ENCODE assay signal across 10 cellular contexts in the genomic region with DNA sequence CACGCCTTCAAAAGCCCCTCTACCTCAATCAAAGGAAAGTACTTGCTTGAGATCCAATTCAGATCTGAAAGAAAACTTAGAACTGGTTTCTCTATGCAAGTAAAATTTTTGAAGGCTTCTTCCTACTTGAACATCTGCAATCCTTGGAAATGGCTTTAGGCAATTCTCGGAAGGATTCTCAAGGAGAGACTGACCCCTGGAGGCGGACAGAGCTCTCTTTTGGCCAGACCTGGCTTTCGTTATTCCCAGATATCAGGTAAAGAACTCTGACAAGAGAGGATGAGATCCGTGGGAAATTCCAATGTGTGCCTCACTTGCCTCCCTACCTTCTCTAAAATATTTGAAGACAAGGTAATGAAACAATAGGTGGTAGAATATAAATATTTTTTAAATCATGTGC.
DNase-seq lines count a peak whose midpoint lies in the region; ATAC-seq and TF ChIP-seq lines count a peak whose summit lies in the region.
"Had no signal": no experiment of that assay in that cellular context is flagged by ENCODE, and none has a peak within 500 bp of the region (broad histone marks: within the 10 kb centered on the region; RNA-seq: fewer than 3 reads in every experiment).

No MANE protein-coding gene starts in this region.

- TF ChIP-seq EP300 in upper lobe of left lung (IDR thresholded peaks at IDR 0.05) = no peak

- intact Hi-C loops in gastrocnemius medialis (cut with DNase I; ENCODE audit: low total_unique reads) = no loop called here
- intact Hi-C loops in prostate gland (cut with DNase I) = loop anchor here (2.0 kb wide), 1 partner anchor 842 kb away; no protein-coding TSS in a partner anchor

- H3K9me3 ChIP-seq in gastrocnemius medialis (no peaks in the 10 kb centered on the region), prostate gland (no peaks in the 10 kb centered on the region), upper lobe of left lung (no peaks in the 10 kb centered on the region)

- in situ Hi-C loops in gastrocnemius medialis (cut with MboI; ENCODE audit: low sequenced_read_pairs in 4 of 4) = no loop called here

- 12% methylated on average over 5 of the region's 5 CpGs for WGBS in prostate gland
- 19 to 34% methylated on average over 5 of the region's 5 CpGs for whole genome bisulfite sequencing in upper lobe of left lung, 2 donors

- H3K27ac ChIP-seq in gastrocnemius medialis (no peak overlapping the region), prostate gland (no peak overlapping the region), upper lobe of left lung (no peak overlapping the region)

- ATAC-seq in gastrocnemius medialis = no peak
- ATAC-seq in HG03139 (IDR thresholded peaks at IDR 0.05; ENCODE audit: unreplicated experiment) = no peak
- ATAC-seq in upper lobe of left lung (ENCODE audit: low FRiP score in 2 of 2) = no peak
- ATAC-seq: T-cell had no signal

- H3K27me3 ChIP-seq in gastrocnemius medialis = no peaks in the 10 kb centered on the region
- H3K27me3 ChIP-seq in prostate gland (replicated peaks; ENCODE audit: insufficient read depth) = no peaks in the 10 kb centered on the region
- H3K27me3 ChIP-seq in upper lobe of left lung = no peaks in the 10 kb centered on the region

- H3K4me1 ChIP-seq in gastrocnemius medialis (no peaks in the 10 kb centered on the region), prostate gland (replicated peaks) (no peaks in the 10 kb centered on the region), upper lobe of left lung (no peaks in the 10 kb centered on the region)

- no peak for TF ChIP-seq POLR2A in gastrocnemius medialis (IDR thresholded peaks at IDR 0.05)
- no peak for TF ChIP-seq POLR2A in prostate gland (IDR thresholded peaks at IDR 0.05)
- no peak for TF ChIP-seq POLR2A in upper lobe of left lung (IDR thresholded peaks at IDR 0.05)

- TF ChIP-seq CTCF in fibroblast of villous mesenchyme (IDR thresholded peaks at IDR 0.05; ENCODE audit: insufficient read depth, low read depth, low read length) = peak; percentile 59
- TF ChIP-seq CTCF in gastrocnemius medialis (IDR thresholded peaks at IDR 0.05 in 4 of 5, conservative IDR thresholded peaks at IDR 0.05 in 1 of 5) = peak in 3 of 5 experiments; percentile 18 to 49 (median 37)
- TF ChIP-seq CTCF in prostate gland (IDR thresholded peaks at IDR 0.05) = no peak
- TF ChIP-seq CTCF in upper lobe of left lung (IDR thresholded peaks at IDR 0.05) = no peak

- H3K36me3 ChIP-seq in gastrocnemius medialis (no peaks in the 10 kb centered on the region), prostate gland (no peaks in the 10 kb centered on the region), upper lobe of left lung (no peaks in the 10 kb centered on the region)

- peak; percentile 53 for DNase-seq in DMS 273 (lab: John Stamatoyannopoulos, UW; ENCODE audit: unreplicated experiment)
- DNase-seq in DMS 273 treated with DMSO at 0.1 percent for 48 hours (lab: John Stamatoyannopoulos, UW) = no peak
- peak; percentile 4 for DNase-seq in NCI-H82 treated with DMSO at 0.1 percent for 48 hours (lab: John Stamatoyannopoulos, UW; ENCODE audit: unreplicated experiment)
- DNase-seq in fibroblast of villous mesenchyme (ENCODE audit: low read depth) = peak; percentile 53
- DNase-seq in gastrocnemius medialis = no peak
- DNase-seq in prostate gland (ENCODE audit: low spot score) = no peak
- no peak for DNase-seq in upper lobe of left lung
- DNase-seq: 8988T, T-cell had no signal

- H3K4me3 ChIP-seq in fibroblast of villous mesenchyme (ENCODE audit: low read depth, low read length) (no peak overlapping the region), gastrocnemius medialis (no peak overlapping the region), prostate gland (no peak overlapping the region), upper lobe of left lung (no peak overlapping the region)

Comparison
In these comparisons a context has a peak if more than half of its experiments do, and no peak if none do; other contexts are left out.
1. DNase-seq: peak in DMS 273 (single experiment), NCI-H82 treated with DMSO at 0.1 percent for 48 hours (single experiment) and fibroblast of villous mesenchyme (single experiment); none in DMS 273 treated with DMSO at 0.1 percent for 48 hours (single experiment), gastrocnemius medialis (0 of 2), prostate gland (single experiment) and upper lobe of left lung (0 of 2).
2. CTCF ChIP-seq: peak in fibroblast of villous mesenchyme (single experiment) and gastrocnemius medialis (3 of 5); none in prostate gland (0 of 4) and upper lobe of left lung (0 of 6).